23 cellular contexts compared by ENCODE assay signal in the genomic region with DNA sequence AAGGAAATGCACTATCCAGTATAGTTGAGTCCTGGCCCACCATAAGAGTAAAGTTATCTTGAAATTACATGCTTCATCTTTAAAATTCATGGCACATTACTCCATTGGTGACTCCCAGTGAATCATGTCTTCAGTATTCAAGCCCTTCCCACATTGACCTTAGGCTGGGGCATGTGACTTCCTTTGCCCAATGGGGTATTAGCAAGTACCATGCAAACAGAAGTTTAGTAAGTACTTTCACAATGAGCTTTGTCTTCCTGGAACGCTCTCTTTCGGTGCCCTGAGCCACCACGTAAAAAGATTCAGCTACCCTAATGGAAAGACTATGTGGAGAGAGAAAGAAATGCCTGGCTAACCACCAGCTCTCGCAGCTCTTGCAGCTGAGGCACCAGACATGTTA.
DNase-seq lines count a peak whose midpoint lies in the region; ATAC-seq, FAIRE-seq and TF ChIP-seq lines count a peak whose summit lies in the region.
"Had no signal": no experiment of that assay in that cellular context is flagged by ENCODE, and none has a peak within 500 bp of the region (broad histone marks: within the 10 kb centered on the region; RNA-seq: fewer than 3 reads in every experiment).

No MANE protein-coding gene starts in this region.

- CTCF ChIA-PET in GM12878 (lab: Yijun Ruan, JAX): interaction anchor here (1.1 kb wide), 1 partner anchor 671 kb away, joined by 3 read pairs; no protein-coding TSS in a partner anchor

- ATAC-seq in GM12878 (no peak), omental fat pad (ENCODE audit: low FRiP score) (no peak), HG03025 (IDR thresholded peaks at IDR 0.05; ENCODE audit: low FRiP score, unreplicated experiment) (no peak), HG03097 (IDR thresholded peaks at IDR 0.05; ENCODE audit: low FRiP score, unreplicated experiment) (no peak)
- peak; percentile 92 for ATAC-seq in stimulated activated naive CD8-positive, alpha-beta T cell treated with anti-CD3 and anti-CD28 coated beads, Interleukin-15, Interleukin-2, amounts not matched to agents 100 U/mL and 50 U/mL, for 24 hours
- ATAC-seq: Panc1 had no signal

- RAD21 ChIA-PET in GM12878 (lab: Charles Lee; ENCODE audit: unreplicated experiment): no interaction called here

- H3K4me2 ChIP-seq in Loucy (ENCODE audit: low read depth, low read length, poor library complexity, severe bottlenecking): no peak overlapping the region
- no peak overlapping the region for H3K4me2 ChIP-seq in GM12878 (ENCODE audit: control insufficient read depth, insufficient read depth)

- H2AFZ ChIP-seq in Loucy (ENCODE audit: low read length) (peak overlapping the region; percentile 70), GM12878 (ENCODE audit: control insufficient read depth, low read depth, low read length) (no peak overlapping the region)

- no peak for TF ChIP-seq POLR2A in GM12878 (IDR thresholded peaks at IDR 0.05; ENCODE audit: low read depth, low read length)

- no peaks in the 10 kb centered on the region for H3K9me2 ChIP-seq in Loucy (replicated peaks; ENCODE audit: low read depth, low read length)

- no peak for FAIRE-seq in GM12878 (lab: Jason Lieb, UNC)
- FAIRE-seq: colon, keratinocyte had no signal

- SMC1A ChIA-PET in GM12878 (lab: Charles Lee; ENCODE audit: uncharacterized antibody, unreplicated experiment): no interaction called here

- H3K4me1 ChIP-seq in Loucy (ENCODE audit: insufficient read depth, low read length, poor library complexity, severe bottlenecking) (peaks cover 13% of the 10 kb centered on the region), GM12878 (ENCODE audit: control insufficient read depth, insufficient read depth, low read length) (no peaks in the 10 kb centered on the region)
- H3K4me1 ChIP-seq: esophagus squamous epithelium, tibial artery had no signal

- H3K27me3 ChIP-seq in Loucy (ENCODE audit: insufficient read depth, low read length, poor library complexity, severe bottlenecking) (no peaks in the 10 kb centered on the region), GM12878 (replicated peaks in 1 of 2; ENCODE audit: control insufficient read depth in 2 of 2, insufficient read depth in 2 of 2, low read length in 1 of 2) (no peaks in the 10 kb centered on the region; a peak in 1 of 4 replicates)
- H3K27me3 ChIP-seq: brain microvascular endothelial cell, esophagus squamous epithelium, tibial artery had no signal

- H3K79me2 ChIP-seq in Loucy (ENCODE audit: insufficient read depth, low read length) (no peaks in the 10 kb centered on the region), GM12878 (ENCODE audit: control insufficient read depth, insufficient read depth, low read length) (no peaks in the 10 kb centered on the region)

- no peak for TF ChIP-seq CTCF in Loucy (conservative IDR thresholded peaks at IDR 0.05; ENCODE audit: low read length)
- TF ChIP-seq CTCF in GM12878 (IDR thresholded peaks at IDR 0.05 in 2 of 3, conservative IDR thresholded peaks at IDR 0.05 in 1 of 3; ENCODE audit: control insufficient read depth in 2 of 3, extremely low read depth in 1 of 3, insufficient read depth in 1 of 3, low read depth in 3 of 3, low read length in 3 of 3): no peak
- no peak for TF ChIP-seq CTCF in omental fat pad (IDR thresholded peaks at IDR 0.05)

- no peak for TF ChIP-seq EP300 in GM12878 (IDR thresholded peaks at IDR 0.05; ENCODE audit: borderline replicate concordance in 1 of 2, control insufficient read depth in 1 of 2, low read depth in 2 of 2, low read length in 2 of 2)

- POLR2A ChIA-PET in GM12878 (lab: Charles Lee): no interaction called here

- no peaks in the 10 kb centered on the region for H3K9me3 ChIP-seq in Loucy (ENCODE audit: insufficient read depth, low read depth, low read length)
- H3K9me3 ChIP-seq in GM12878 (replicated peaks; ENCODE audit: control insufficient read depth, insufficient read depth, low read length): no peaks in the 10 kb centered on the region
- H3K9me3 ChIP-seq: esophagus squamous epithelium, tibial artery had no signal

- 2% methylated on average over 4 of the region's 4 CpGs for WGBS in GM12878 (ENCODE audit: insufficient coverage, insufficient replicate concordance, low lambda C conversion rate, missing lambda C conversion rate)

- H3K9ac ChIP-seq in Loucy (ENCODE audit: low read depth, low read length, poor library complexity, severe bottlenecking) (no peak overlapping the region), GM12878 (ENCODE audit: control insufficient read depth, insufficient read depth, low read length) (no peak overlapping the region)

- no TSS peak for BruUV-seq in GM12878 (replicated peaks; lab: Mats Ljungman, UMichigan)

- no peak for TF ChIP-seq RAD21 in GM12878 (IDR thresholded peaks at IDR 0.05; ENCODE audit: insufficient read depth, low read depth, low read length)

- peak; percentile 3 for DNase-seq in stimulated activated CD4-positive, alpha-beta T cell treated with anti-CD3 and anti-CD28 coated beads, Interleukin-15, amount 100 ng/mL, for 24 hours
- DNase-seq in stimulated activated CD4-positive, alpha-beta T cell treated with anti-CD3 and anti-CD28 coated beads, Interleukin-12 subunit alpha, Interleukin-12 subunit beta, amount 100 ng/mL, for 4 hours: no peak
- DNase-seq in GM12878 (ENCODE audit: low read depth, low spot score) (no peak), omental fat pad (ENCODE audit: low spot score) (no peak)
- DNase-seq in stimulated activated naive CD8-positive, alpha-beta T cell treated with anti-CD3 and anti-CD28 coated beads, Interleukin-15, Interleukin-2, amounts not matched to agents 100 U/mL and 50 U/mL, for 24 hours: peak; percentile 6
- DNase-seq: brain microvascular endothelial cell; CD4-positive, alpha-beta memory T cell; DMS153; effector memory CD4-positive, alpha-beta T cell; esophagus squamous epithelium; NCI-H1105 treated with DMSO at 0.1 percent for 48 hours; NCI-H2029 treated with DMSO at 0.1 percent for 48 hours; NCI-H82; stimulated activated naive CD4-positive, alpha-beta T cell; tibial artery; WERI-Rb-1 had no signal

- H3K4me3 ChIP-seq in Loucy (ENCODE audit: low read length, poor library complexity, severe bottlenecking) (no peak overlapping the region), GM12878 (no peak overlapping the region)
- H3K4me3 ChIP-seq: esophagus squamous epithelium, lung, tibial artery had no signal

- intact Hi-C loops in GM12878 (cut with micrococcal nuclease; ENCODE audit: unreplicated experiment): no loop called here

- no peak overlapping the region for H3K27ac ChIP-seq in GM12878 (ENCODE audit: control insufficient read depth, insufficient read depth)
- H3K27ac ChIP-seq: brain microvascular endothelial cell, esophagus squamous epithelium, tibial artery, WERI-Rb-1 had no signal

- H3K36me3 ChIP-seq in Loucy (ENCODE audit: insufficient read depth, low read length): no peaks in the 10 kb centered on the region
- H3K36me3 ChIP-seq in GM12878 (ENCODE audit: control insufficient read depth in 2 of 2, insufficient read depth in 2 of 2, low read length in 1 of 2): no peaks in the 10 kb centered on the region
- H3K36me3 ChIP-seq: brain microvascular endothelial cell, esophagus squamous epithelium, tibial artery, WERI-Rb-1 had no signal

- no peaks in the 10 kb centered on the region for H3F3A ChIP-seq in Loucy (ENCODE audit: low read depth)

- H4K20me1 ChIP-seq in Loucy (ENCODE audit: insufficient read depth, low read length, poor library complexity, severe bottlenecking): no peaks in the 10 kb centered on the region
- no peaks in the 10 kb centered on the region for H4K20me1 ChIP-seq in GM12878 (ENCODE audit: control insufficient read depth, insufficient read depth)

- in situ Hi-C loops in GM12878 (cut with MboI): no loop called here

TF ChIP-seq in GM12878, 131 proteins besides CTCF, POLR2A, EP300 and RAD21:
- TF ChIP-seq USF1 (IDR thresholded peaks at IDR 0.05; ENCODE audit: borderline replicate concordance, extremely low read length, insufficient read depth, low read depth, low read length) (peak; percentile 13), SP1 (IDR thresholded peaks at IDR 0.05; ENCODE audit: low read depth, low read length) (no peak)

Comparison
In these comparisons a context has a peak if more than half of its experiments do, and no peak if none do; other contexts are left out.
1. DNase-seq: peak in stimulated activated CD4-positive, alpha-beta T cell treated with anti-CD3 and anti-CD28 coated beads, Interleukin-15, amount 100 ng/mL, for 24 hours (single experiment) and stimulated activated naive CD8-positive, alpha-beta T cell treated with anti-CD3 and anti-CD28 coated beads, Interleukin-15, Interleukin-2, amounts not matched to agents 100 U/mL and 50 U/mL, for 24 hours (single experiment); none in stimulated activated CD4-positive, alpha-beta T cell treated with anti-CD3 and anti-CD28 coated beads, Interleukin-12 subunit alpha, Interleukin-12 subunit beta, amount 100 ng/mL, for 4 hours (single experiment), GM12878 (single experiment) and omental fat pad (single experiment).